Comparison of ENCODE assay signal across 8 cellular contexts in genomic region chr16:57284206-57284951, GRCh38. TPM values are rescaled to one million over a fixed set of nuclear protein-coding genes. Genes with fewer than 3 reads are reported as not detected.
DNase-seq lines count a peak whose midpoint lies in the region; ATAC-seq and TF ChIP-seq lines count a peak whose summit lies in the region.

A gene with protein sequence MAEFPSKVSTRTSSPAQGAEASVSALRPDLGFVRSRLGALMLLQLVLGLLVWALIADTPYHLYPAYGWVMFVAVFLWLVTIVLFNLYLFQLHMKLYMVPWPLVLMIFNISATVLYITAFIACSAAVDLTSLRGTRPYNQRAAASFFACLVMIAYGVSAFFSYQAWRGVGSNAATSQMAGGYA (minus strand): TSS chr16:57284672. CDS start chr16:57284540, 132 bp downstream.

- H3K56ac ChIP-seq in mesendoderm (ENCODE audit: low read length): peak within 1 kb of the TSS; percentile 84

- H3K27ac ChIP-seq in DOHH2 (ENCODE audit: low read depth, low read length) (no peak within 1 kb of the TSS), mesendoderm (ENCODE audit: low read depth, low read length) (no peak within 1 kb of the TSS)

- no peaks in the 10 kb centered on the region for H3K79me2 ChIP-seq in DOHH2 (ENCODE audit: control insufficient read depth, low read length)
- H3K79me2 ChIP-seq in mesendoderm (ENCODE audit: control insufficient read depth, insufficient read depth, low read length): no peaks in the 10 kb centered on the region

- peak within 1 kb of the TSS; percentile 56 for H3K9ac ChIP-seq in endocrine pancreas (ENCODE audit: control insufficient read depth, insufficient read depth, low read length)
- peak within 1 kb of the TSS; percentile 55 for H3K9ac ChIP-seq in mesendoderm (ENCODE audit: low read length)

- peak; percentile 79 for ATAC-seq in stimulated activated naive CD8-positive, alpha-beta T cell treated with anti-CD3 and anti-CD28 coated beads, Interleukin-15, amount 100 ng/mL, for 72 hours
- ATAC-seq in HG03442 (IDR thresholded peaks at IDR 0.05; ENCODE audit: unreplicated experiment): no peak
- ATAC-seq in HG03097 (IDR thresholded peaks at IDR 0.05; ENCODE audit: low FRiP score, unreplicated experiment): no peak

- WGBS in mesendoderm (ENCODE audit: extremely low coverage, insufficient coverage, low lambda C conversion rate): no CpG with 5 or more reads among the region's 95 CpGs

- peak within 1 kb of the TSS; percentile 82 to 90 for H3K4me3 Mint-ChIP-seq in stimulated activated naive CD8-positive, alpha-beta T cell treated with anti-CD3 and anti-CD28 coated beads, Interleukin-15, amount 100 ng/mL, for 72 hours

- no peaks in the 10 kb centered on the region for H4K20me1 ChIP-seq in DOHH2 (ENCODE audit: control insufficient read depth, insufficient read depth, low read depth, low read length)

- TF ChIP-seq CTCF in DOHH2 (IDR thresholded peaks at IDR 0.05; ENCODE audit: low read depth, low read length, poor library complexity, severe bottlenecking): no peak

- H2AK5ac ChIP-seq in mesendoderm (ENCODE audit: low read length): no peak within 1 kb of the TSS

- H3K9me2 ChIP-seq in DOHH2 (replicated peaks; ENCODE audit: control insufficient read depth, low read length): no peaks in the 10 kb centered on the region

- H3K79me1 ChIP-seq in mesendoderm (ENCODE audit: low read length): no peaks in the 10 kb centered on the region

- H3K4me1 ChIP-seq in DOHH2 (ENCODE audit: control insufficient read depth, low read length) (peaks cover 7% of the 10 kb centered on the region; the same call in 1 of the 2 replicates), endocrine pancreas (ENCODE audit: control insufficient read depth, insufficient read depth, low read length) (no peaks in the 10 kb centered on the region), mesendoderm (ENCODE audit: control insufficient read depth, low read depth, low read length) (no peaks in the 10 kb centered on the region)

- no peaks in the 10 kb centered on the region for H3K36me3 ChIP-seq in DOHH2 (ENCODE audit: control insufficient read depth, low read length)
- no peaks in the 10 kb centered on the region for H3K36me3 ChIP-seq in endocrine pancreas (ENCODE audit: control insufficient read depth, insufficient read depth, low read length)
- no peaks in the 10 kb centered on the region for H3K36me3 ChIP-seq in mesendoderm (ENCODE audit: control insufficient read depth, insufficient read depth, low read length)

- H2BK120ac ChIP-seq in mesendoderm (ENCODE audit: low read depth, low read length): no peak within 1 kb of the TSS

- peak; percentile 29 for DNase-seq in KBM-7
- DNase-seq in activated CD8-positive, alpha-beta memory T cell treated with anti-CD3 and anti-CD28 coated beads for 24 hours: peak; percentile 84
- peak; percentile 59 for DNase-seq in mesendoderm
- peak; percentile 36 to 52 for DNase-seq in stimulated activated naive CD8-positive, alpha-beta T cell treated with anti-CD3 and anti-CD28 coated beads, Interleukin-15, amount 100 ng/mL, for 72 hours

- H3K27ac Mint-ChIP-seq in stimulated activated naive CD8-positive, alpha-beta T cell treated with anti-CD3 and anti-CD28 coated beads, Interleukin-15, amount 100 ng/mL, for 72 hours: peak within 1 kb of the TSS; percentile 42 to 65

- H3K4me2 ChIP-seq in DOHH2 (ENCODE audit: low read length) (peak within 1 kb of the TSS; percentile 66), mesendoderm (ENCODE audit: low read length) (peak within 1 kb of the TSS; percentile 64)

- no peaks in the 10 kb centered on the region for H3K9me3 ChIP-seq in DOHH2 (ENCODE audit: control insufficient read depth, insufficient read depth, low read length)
- H3K9me3 ChIP-seq in endocrine pancreas (ENCODE audit: control insufficient read depth, low read length): no peaks in the 10 kb centered on the region

- H3K27me3 ChIP-seq in DOHH2 (ENCODE audit: control insufficient read depth, low read length): peaks cover 31% of the 10 kb centered on the region
- H3K27me3 ChIP-seq in endocrine pancreas (ENCODE audit: control insufficient read depth, insufficient read depth, low read length): no peaks in the 10 kb centered on the region
- peaks cover 9% of the 10 kb centered on the region for H3K27me3 ChIP-seq in mesendoderm (ENCODE audit: insufficient read depth, low read length, poor library complexity)

- no peak within 1 kb of the TSS for H4K8ac ChIP-seq in mesendoderm (ENCODE audit: low read depth, low read length)

- no peaks in the 10 kb centered on the region for H3F3A ChIP-seq in DOHH2 (ENCODE audit: control insufficient read depth, insufficient read depth)

- H3K23ac ChIP-seq in mesendoderm (ENCODE audit: low read length): no peak within 1 kb of the TSS

- in situ Hi-C loops in KBM-7 (cut with MboI; ENCODE audit: low pct_unique_long_range_greater_than_20kb, low sequenced_read_pairs): no loop called here

- H3K27me3 Mint-ChIP-seq in stimulated activated naive CD8-positive, alpha-beta T cell treated with anti-CD3 and anti-CD28 coated beads, Interleukin-15, amount 100 ng/mL, for 72 hours: peaks cover 23% of the 10 kb centered on the region

- no peak within 1 kb of the TSS for H2BK5ac ChIP-seq in mesendoderm (ENCODE audit: low read length)

- peaks cover 24% of the 10 kb centered on the region for H3K4me1 Mint-ChIP-seq in stimulated activated naive CD8-positive, alpha-beta T cell treated with anti-CD3 and anti-CD28 coated beads, Interleukin-15, amount 100 ng/mL, for 72 hours

- H3K4me3 ChIP-seq in DOHH2 (ENCODE audit: low read length) (peak within 1 kb of the TSS; percentile 25), endocrine pancreas (ENCODE audit: control insufficient read depth, insufficient read depth, low read length) (no peak within 1 kb of the TSS), mesendoderm (ENCODE audit: low read length) (peak within 1 kb of the TSS; percentile 58)

- no peak within 1 kb of the TSS for H2BK15ac ChIP-seq in mesendoderm (replicated peaks; ENCODE audit: low read depth)

- no peak within 1 kb of the TSS for H4K5ac ChIP-seq in mesendoderm (ENCODE audit: low read length)

- H3K9me3 Mint-ChIP-seq in stimulated activated naive CD8-positive, alpha-beta T cell treated with anti-CD3 and anti-CD28 coated beads, Interleukin-15, amount 100 ng/mL, for 72 hours: no peaks in the 10 kb centered on the region

- peak within 1 kb of the TSS; percentile 40 for H3K18ac ChIP-seq in mesendoderm (ENCODE audit: low read length)

- H3K4ac ChIP-seq in mesendoderm (ENCODE audit: low read depth, low read length): no peak within 1 kb of the TSS

RNA-seq across cellular contexts. Expression of the gene that starts here (rescaled TPM):
- polyA plus RNA-seq in mesendoderm (2013, experiment 1 of 2): 0.97 TPM
- polyA plus RNA-seq in mesendoderm (2013, experiment 2 of 2): 0.91 TPM

Comparison
In these comparisons a context has a peak if more than half of its experiments do, and no peak if none do; other contexts are left out.
1. DNase-seq: peak in every context shown above with its lines; median percentile 84 in activated CD8-positive, alpha-beta memory T cell treated with anti-CD3 and anti-CD28 coated beads for 24 hours; 59 in mesendoderm; 44 in stimulated activated naive CD8-positive, alpha-beta T cell treated with anti-CD3 and anti-CD28 coated beads, Interleukin-15, amount 100 ng/mL, for 72 hours; 29 in KBM-7.